1 cellular context compared by ENCODE assay signal in the genomic region with DNA sequence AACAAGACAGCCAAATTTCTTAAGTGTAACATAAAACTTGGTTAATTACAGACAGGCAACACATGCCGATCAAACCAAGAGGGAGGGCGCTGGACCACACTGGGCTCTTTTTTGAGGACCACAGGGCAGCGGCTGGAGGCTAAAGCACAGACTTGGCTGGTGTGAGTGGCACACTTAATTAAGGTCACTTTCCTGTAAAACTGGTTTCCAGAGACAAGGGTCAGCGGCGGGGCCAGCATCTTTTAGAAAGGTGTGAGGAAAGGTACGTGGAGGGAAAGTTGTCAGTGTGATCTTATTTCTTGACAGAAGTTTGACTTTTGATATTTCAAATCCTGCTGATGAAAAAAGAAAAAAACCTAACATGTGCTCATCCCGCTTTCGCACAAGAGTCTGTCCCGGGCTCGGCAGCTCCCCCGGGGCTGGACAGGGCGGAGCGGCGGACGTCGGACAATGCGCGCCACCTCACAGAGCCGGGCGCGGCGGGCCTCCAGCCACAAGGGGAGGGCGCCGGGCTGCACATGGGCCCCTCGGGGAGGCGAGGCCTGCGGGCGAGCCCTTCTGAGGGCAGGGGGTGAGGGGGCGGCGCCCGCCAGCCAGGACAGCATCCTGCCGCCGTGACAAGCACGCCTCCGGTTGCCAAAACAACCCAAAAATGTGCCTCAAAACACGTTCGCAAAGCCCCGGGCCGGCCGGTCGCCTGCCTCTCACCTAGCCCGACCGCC.
TF ChIP-seq lines count a peak whose summit lies in the region.

No MANE protein-coding gene starts in this region.

TF ChIP-seq in GM12878, 131 proteins besides CTCF, POLR2A, EP300 and RAD21 (continued from another document):
- TF ChIP-seq, protein P1, sequence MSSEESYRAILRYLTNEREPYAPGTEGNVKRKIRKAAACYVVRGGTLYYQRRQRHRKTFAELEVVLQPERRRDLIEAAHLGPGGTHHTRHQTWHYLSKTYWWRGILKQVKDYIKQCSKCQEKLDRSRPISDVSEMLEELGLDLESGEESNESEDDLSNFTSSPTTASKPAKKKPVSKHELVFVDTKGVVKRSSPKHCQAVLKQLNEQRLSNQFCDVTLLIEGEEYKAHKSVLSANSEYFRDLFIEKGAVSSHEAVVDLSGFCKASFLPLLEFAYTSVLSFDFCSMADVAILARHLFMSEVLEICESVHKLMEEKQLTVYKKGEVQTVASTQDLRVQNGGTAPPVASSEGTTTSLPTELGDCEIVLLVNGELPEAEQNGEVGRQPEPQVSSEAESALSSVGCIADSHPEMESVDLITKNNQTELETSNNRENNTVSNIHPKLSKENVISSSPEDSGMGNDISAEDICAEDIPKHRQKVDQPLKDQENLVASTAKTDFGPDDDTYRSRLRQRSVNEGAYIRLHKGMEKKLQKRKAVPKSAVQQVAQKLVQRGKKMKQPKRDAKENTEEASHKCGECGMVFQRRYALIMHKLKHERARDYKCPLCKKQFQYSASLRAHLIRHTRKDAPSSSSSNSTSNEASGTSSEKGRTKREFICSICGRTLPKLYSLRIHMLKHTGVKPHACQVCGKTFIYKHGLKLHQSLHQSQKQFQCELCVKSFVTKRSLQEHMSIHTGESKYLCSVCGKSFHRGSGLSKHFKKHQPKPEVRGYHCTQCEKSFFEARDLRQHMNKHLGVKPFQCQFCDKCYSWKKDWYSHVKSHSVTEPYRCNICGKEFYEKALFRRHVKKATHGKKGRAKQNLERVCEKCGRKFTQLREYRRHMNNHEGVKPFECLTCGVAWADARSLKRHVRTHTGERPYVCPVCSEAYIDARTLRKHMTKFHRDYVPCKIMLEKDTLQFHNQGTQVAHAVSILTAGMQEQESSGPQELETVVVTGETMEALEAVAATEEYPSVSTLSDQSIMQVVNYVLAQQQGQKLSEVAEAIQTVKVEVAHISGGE (CRISPR knock-in tag; IDR thresholded peaks at IDR 0.05) = no peak
- TF ChIP-seq RB1 (IDR thresholded peaks at IDR 0.05; ENCODE audit: borderline replicate concordance) = 0 out of 2 replicates have a peak, but pooled peaks have one; percentile 57
- TF ChIP-seq CREB1 (IDR thresholded peaks at IDR 0.05; ENCODE audit: low read depth) = 0 out of 2 replicates have a peak, but pooled peaks have one; percentile 35
- TF ChIP-seq, protein P2, sequence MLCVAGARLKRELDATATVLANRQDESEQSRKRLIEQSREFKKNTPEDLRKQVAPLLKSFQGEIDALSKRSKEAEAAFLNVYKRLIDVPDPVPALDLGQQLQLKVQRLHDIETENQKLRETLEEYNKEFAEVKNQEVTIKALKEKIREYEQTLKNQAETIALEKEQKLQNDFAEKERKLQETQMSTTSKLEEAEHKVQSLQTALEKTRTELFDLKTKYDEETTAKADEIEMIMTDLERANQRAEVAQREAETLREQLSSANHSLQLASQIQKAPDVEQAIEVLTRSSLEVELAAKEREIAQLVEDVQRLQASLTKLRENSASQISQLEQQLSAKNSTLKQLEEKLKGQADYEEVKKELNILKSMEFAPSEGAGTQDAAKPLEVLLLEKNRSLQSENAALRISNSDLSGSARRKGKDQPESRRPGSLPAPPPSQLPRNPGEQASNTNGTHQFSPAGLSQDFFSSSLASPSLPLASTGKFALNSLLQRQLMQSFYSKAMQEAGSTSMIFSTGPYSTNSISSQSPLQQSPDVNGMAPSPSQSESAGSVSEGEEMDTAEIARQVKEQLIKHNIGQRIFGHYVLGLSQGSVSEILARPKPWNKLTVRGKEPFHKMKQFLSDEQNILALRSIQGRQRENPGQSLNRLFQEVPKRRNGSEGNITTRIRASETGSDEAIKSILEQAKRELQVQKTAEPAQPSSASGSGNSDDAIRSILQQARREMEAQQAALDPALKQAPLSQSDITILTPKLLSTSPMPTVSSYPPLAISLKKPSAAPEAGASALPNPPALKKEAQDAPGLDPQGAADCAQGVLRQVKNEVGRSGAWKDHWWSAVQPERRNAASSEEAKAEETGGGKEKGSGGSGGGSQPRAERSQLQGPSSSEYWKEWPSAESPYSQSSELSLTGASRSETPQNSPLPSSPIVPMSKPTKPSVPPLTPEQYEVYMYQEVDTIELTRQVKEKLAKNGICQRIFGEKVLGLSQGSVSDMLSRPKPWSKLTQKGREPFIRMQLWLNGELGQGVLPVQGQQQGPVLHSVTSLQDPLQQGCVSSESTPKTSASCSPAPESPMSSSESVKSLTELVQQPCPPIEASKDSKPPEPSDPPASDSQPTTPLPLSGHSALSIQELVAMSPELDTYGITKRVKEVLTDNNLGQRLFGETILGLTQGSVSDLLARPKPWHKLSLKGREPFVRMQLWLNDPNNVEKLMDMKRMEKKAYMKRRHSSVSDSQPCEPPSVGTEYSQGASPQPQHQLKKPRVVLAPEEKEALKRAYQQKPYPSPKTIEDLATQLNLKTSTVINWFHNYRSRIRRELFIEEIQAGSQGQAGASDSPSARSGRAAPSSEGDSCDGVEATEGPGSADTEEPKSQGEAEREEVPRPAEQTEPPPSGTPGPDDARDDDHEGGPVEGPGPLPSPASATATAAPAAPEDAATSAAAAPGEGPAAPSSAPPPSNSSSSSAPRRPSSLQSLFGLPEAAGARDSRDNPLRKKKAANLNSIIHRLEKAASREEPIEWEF (IDR thresholded peaks at IDR 0.05; ENCODE audit: insufficient replicate concordance, low read depth, low read length) = no peak
- no peak for TF ChIP-seq SPI1 (IDR thresholded peaks at IDR 0.05; ENCODE audit: borderline replicate concordance, insufficient read depth, low read depth, low read length)
- 0 out of 2 replicates have a peak, but pooled peaks have one; percentile 71 for TF ChIP-seq HDAC2 (IDR thresholded peaks at IDR 0.05)
- TF ChIP-seq ZZZ3 (IDR thresholded peaks at IDR 0.05; ENCODE audit: control insufficient read depth, insufficient read length, low read depth) = no peak
- TF ChIP-seq IKZF1 (conservative IDR thresholded peaks at IDR 0.05) = 0 out of 2 replicates have a peak, but pooled peaks have one; percentile 22
- TF ChIP-seq, protein P3, sequence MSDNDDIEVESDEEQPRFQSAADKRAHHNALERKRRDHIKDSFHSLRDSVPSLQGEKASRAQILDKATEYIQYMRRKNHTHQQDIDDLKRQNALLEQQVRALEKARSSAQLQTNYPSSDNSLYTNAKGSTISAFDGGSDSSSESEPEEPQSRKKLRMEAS (IDR thresholded peaks at IDR 0.05; ENCODE audit: low read depth, low read length) = peak; percentile 50; the same call in 1 of the 2 replicates
- TF ChIP-seq NFXL1 (IDR thresholded peaks at IDR 0.05; ENCODE audit: borderline replicate concordance) = no peak
- no peak for TF ChIP-seq TCF3 (IDR thresholded peaks at IDR 0.05; ENCODE audit: borderline replicate concordance, insufficient read depth, low read depth, low read length)
- TF ChIP-seq HCFC1 (IDR thresholded peaks at IDR 0.05; ENCODE audit: low read length) = no peak
- 0 out of 2 replicates have a peak, but pooled peaks have one; percentile 29 for TF ChIP-seq SMARCA5 (IDR thresholded peaks at IDR 0.05)
- TF ChIP-seq NR2F1 (conservative IDR thresholded peaks at IDR 0.05) = peak; percentile 16; the same call in 1 of the 2 replicates
- TF ChIP-seq MXI1 (IDR thresholded peaks at IDR 0.05; ENCODE audit: low read depth, low read length) = peak; percentile 58
- no peak for TF ChIP-seq SIN3A (IDR thresholded peaks at IDR 0.05; ENCODE audit: low read depth, low read length)
- TF ChIP-seq CBX3 (IDR thresholded peaks at IDR 0.05; ENCODE audit: borderline replicate concordance, low read depth) = no peak
- no peak for TF ChIP-seq RAD51 (IDR thresholded peaks at IDR 0.05)
- TF ChIP-seq, protein P4, sequence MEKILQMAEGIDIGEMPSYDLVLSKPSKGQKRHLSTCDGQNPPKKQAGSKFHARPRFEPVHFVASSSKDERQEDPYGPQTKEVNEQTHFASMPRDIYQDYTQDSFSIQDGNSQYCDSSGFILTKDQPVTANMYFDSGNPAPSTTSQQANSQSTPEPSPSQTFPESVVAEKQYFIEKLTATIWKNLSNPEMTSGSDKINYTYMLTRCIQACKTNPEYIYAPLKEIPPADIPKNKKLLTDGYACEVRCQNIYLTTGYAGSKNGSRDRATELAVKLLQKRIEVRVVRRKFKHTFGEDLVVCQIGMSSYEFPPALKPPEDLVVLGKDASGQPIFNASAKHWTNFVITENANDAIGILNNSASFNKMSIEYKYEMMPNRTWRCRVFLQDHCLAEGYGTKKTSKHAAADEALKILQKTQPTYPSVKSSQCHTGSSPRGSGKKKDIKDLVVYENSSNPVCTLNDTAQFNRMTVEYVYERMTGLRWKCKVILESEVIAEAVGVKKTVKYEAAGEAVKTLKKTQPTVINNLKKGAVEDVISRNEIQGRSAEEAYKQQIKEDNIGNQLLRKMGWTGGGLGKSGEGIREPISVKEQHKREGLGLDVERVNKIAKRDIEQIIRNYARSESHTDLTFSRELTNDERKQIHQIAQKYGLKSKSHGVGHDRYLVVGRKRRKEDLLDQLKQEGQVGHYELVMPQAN (conservative IDR thresholded peaks at IDR 0.05) = no peak; the same call in 1 of the 2 replicates
- TF ChIP-seq, protein P5, sequence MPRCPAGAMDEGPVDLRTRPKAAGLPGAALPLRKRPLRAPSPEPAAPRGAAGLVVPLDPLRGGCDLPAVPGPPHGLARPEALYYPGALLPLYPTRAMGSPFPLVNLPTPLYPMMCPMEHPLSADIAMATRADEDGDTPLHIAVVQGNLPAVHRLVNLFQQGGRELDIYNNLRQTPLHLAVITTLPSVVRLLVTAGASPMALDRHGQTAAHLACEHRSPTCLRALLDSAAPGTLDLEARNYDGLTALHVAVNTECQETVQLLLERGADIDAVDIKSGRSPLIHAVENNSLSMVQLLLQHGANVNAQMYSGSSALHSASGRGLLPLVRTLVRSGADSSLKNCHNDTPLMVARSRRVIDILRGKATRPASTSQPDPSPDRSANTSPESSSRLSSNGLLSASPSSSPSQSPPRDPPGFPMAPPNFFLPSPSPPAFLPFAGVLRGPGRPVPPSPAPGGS (IDR thresholded peaks at IDR 0.05; ENCODE audit: borderline replicate concordance, insufficient read depth, low read depth, low read length, poor library complexity, severe bottlenecking) = no peak
- no peak for TF ChIP-seq POLR2AphosphoS5 (IDR thresholded peaks at IDR 0.05; ENCODE audit: low read length)
- TF ChIP-seq, protein P6, sequence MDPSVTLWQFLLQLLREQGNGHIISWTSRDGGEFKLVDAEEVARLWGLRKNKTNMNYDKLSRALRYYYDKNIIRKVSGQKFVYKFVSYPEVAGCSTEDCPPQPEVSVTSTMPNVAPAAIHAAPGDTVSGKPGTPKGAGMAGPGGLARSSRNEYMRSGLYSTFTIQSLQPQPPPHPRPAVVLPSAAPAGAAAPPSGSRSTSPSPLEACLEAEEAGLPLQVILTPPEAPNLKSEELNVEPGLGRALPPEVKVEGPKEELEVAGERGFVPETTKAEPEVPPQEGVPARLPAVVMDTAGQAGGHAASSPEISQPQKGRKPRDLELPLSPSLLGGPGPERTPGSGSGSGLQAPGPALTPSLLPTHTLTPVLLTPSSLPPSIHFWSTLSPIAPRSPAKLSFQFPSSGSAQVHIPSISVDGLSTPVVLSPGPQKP (IDR thresholded peaks at IDR 0.05; ENCODE audit: low read depth, low read length) = no peak
- TF ChIP-seq, protein P7, sequence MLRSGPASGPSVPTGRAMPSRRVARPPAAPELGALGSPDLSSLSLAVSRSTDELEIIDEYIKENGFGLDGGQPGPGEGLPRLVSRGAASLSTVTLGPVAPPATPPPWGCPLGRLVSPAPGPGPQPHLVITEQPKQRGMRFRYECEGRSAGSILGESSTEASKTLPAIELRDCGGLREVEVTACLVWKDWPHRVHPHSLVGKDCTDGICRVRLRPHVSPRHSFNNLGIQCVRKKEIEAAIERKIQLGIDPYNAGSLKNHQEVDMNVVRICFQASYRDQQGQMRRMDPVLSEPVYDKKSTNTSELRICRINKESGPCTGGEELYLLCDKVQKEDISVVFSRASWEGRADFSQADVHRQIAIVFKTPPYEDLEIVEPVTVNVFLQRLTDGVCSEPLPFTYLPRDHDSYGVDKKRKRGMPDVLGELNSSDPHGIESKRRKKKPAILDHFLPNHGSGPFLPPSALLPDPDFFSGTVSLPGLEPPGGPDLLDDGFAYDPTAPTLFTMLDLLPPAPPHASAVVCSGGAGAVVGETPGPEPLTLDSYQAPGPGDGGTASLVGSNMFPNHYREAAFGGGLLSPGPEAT (IDR thresholded peaks at IDR 0.05; ENCODE audit: low read depth) = no peak
- no peak for TF ChIP-seq GABPA (IDR thresholded peaks at IDR 0.05; ENCODE audit: low read depth)
- no peak for TF ChIP-seq NFYA (IDR thresholded peaks at IDR 0.05; ENCODE audit: borderline replicate concordance, low read depth, low read length)
- TF ChIP-seq, protein P8, sequence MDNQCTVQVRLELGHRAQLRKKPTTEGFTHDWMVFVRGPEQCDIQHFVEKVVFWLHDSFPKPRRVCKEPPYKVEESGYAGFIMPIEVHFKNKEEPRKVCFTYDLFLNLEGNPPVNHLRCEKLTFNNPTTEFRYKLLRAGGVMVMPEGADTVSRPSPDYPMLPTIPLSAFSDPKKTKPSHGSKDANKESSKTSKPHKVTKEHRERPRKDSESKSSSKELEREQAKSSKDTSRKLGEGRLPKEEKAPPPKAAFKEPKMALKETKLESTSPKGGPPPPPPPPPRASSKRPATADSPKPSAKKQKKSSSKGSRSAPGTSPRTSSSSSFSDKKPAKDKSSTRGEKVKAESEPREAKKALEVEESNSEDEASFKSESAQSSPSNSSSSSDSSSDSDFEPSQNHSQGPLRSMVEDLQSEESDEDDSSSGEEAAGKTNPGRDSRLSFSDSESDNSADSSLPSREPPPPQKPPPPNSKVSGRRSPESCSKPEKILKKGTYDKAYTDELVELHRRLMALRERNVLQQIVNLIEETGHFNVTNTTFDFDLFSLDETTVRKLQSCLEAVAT (IDR thresholded peaks at IDR 0.05) = peak; percentile 91
- TF ChIP-seq RBBP5 (conservative IDR thresholded peaks at IDR 0.05) = no peak
- no peak for TF ChIP-seq CHD2 (IDR thresholded peaks at IDR 0.05; ENCODE audit: borderline replicate concordance, low read depth, low read length)
- 0 out of 2 replicates have a peak, but pooled peaks have one; percentile 16 for TF ChIP-seq GATAD2B (conservative IDR thresholded peaks at IDR 0.05; ENCODE audit: low read depth)
- TF ChIP-seq, protein P9, sequence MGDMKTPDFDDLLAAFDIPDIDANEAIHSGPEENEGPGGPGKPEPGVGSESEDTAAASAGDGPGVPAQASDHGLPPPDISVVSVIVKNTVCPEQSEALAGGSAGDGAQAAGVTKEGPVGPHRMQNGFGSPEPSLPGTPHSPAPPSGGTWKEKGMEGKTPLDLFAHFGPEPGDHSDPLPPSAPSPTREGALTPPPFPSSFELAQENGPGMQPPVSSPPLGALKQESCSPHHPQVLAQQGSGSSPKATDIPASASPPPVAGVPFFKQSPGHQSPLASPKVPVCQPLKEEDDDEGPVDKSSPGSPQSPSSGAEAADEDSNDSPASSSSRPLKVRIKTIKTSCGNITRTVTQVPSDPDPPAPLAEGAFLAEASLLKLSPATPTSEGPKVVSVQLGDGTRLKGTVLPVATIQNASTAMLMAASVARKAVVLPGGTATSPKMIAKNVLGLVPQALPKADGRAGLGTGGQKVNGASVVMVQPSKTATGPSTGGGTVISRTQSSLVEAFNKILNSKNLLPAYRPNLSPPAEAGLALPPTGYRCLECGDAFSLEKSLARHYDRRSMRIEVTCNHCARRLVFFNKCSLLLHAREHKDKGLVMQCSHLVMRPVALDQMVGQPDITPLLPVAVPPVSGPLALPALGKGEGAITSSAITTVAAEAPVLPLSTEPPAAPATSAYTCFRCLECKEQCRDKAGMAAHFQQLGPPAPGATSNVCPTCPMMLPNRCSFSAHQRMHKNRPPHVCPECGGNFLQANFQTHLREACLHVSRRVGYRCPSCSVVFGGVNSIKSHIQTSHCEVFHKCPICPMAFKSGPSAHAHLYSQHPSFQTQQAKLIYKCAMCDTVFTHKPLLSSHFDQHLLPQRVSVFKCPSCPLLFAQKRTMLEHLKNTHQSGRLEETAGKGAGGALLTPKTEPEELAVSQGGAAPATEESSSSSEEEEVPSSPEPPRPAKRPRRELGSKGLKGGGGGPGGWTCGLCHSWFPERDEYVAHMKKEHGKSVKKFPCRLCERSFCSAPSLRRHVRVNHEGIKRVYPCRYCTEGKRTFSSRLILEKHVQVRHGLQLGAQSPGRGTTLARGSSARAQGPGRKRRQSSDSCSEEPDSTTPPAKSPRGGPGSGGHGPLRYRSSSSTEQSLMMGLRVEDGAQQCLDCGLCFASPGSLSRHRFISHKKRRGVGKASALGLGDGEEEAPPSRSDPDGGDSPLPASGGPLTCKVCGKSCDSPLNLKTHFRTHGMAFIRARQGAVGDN (IDR thresholded peaks at IDR 0.05) = peak; percentile 79
